Comparison of ENCODE assay signal across 24 cellular contexts in genomic region chr11:80722616-80723015, GRCh38.
DNase-seq lines count a peak whose midpoint lies in the region; TF ChIP-seq lines count a peak whose summit lies in the region.
"Had no signal": no experiment of that assay in that cellular context is flagged by ENCODE, and none has a peak within 500 bp of the region (broad histone marks: within the 10 kb centered on the region; RNA-seq: fewer than 3 reads in every experiment).

No MANE protein-coding gene starts in this region.

- DNase-seq in cardiac muscle cell (ENCODE audit: low read depth in 1 of 2, low spot score in 1 of 2) = peak; percentile 54 to 77
- no peak for DNase-seq in right atrium auricular region (ENCODE audit: low spot score)
- DNase-seq in epithelial cell of esophagus (ENCODE audit: low read depth) = peak; percentile 96
- peak; percentile 58 for DNase-seq in inferior parietal cortex (ENCODE audit: extremely low spot score)
- no peak for DNase-seq in substantia nigra (lab: John Stamatoyannopoulos, UW)
- no peak for DNase-seq in amniotic stem cell (lab: John Stamatoyannopoulos, UW)
- no peak for DNase-seq in kidney tubule cell (ENCODE audit: low spot score)
- DNase-seq in WERI-Rb-1 = no peak
- DNase-seq: 8988T; activated CD4-positive, alpha-beta memory T cell treated with anti-CD3 and anti-CD28 coated beads for 36 hours; AML-193; CD4-positive, alpha-beta T cell; cerebellar nuclear complex; HFFc6; Kasumi-1; left ventricle myocardium superior; natural killer cell; NCI-H2171 treated with DMSO at 0.1 percent for 48 hours; NCI-H526; stimulated activated naive CD4-positive, alpha-beta T cell treated with Interleukin-2 at 50 U/mL for 16 hours; T-cell had no signal

- TF ChIP-seq CTCF in cardiac muscle cell (IDR thresholded peaks at IDR 0.05; ENCODE audit: low read depth, low read length) (no peak), right atrium auricular region (IDR thresholded peaks at IDR 0.05) (no peak), epithelial cell of esophagus (IDR thresholded peaks at IDR 0.05; ENCODE audit: insufficient read depth, low read depth, low read length, missing control alignments) (no peak), WERI-Rb-1 (IDR thresholded peaks at IDR 0.05; ENCODE audit: low read depth, low read length) (no peak)

- H3K4me1 ChIP-seq in cardiac muscle cell (ENCODE audit: low read depth) = peaks cover 13% of the 10 kb centered on the region
- no peaks in the 10 kb centered on the region for H3K4me1 ChIP-seq in right atrium auricular region
- H3K4me1 ChIP-seq: ascending aorta had no signal

- H3K27ac ChIP-seq in cardiac muscle cell (peak overlapping the region; percentile 61), right atrium auricular region (no peak overlapping the region), substantia nigra (ENCODE audit: low read depth, low read length, poor library complexity, severe bottlenecking) (no peak overlapping the region), WERI-Rb-1 (no peak overlapping the region)
- H3K27ac ChIP-seq: ascending aorta, thoracic aorta had no signal

- H3K36me3 ChIP-seq in cardiac muscle cell (no peaks in the 10 kb centered on the region), right atrium auricular region (no peaks in the 10 kb centered on the region), WERI-Rb-1 (no peaks in the 10 kb centered on the region)
- H3K36me3 ChIP-seq: ascending aorta, thoracic aorta had no signal

- no peaks in the 10 kb centered on the region for H3K9me3 ChIP-seq in cardiac muscle cell (ENCODE audit: low read depth)
- no peaks in the 10 kb centered on the region for H3K9me3 ChIP-seq in right atrium auricular region
- no peaks in the 10 kb centered on the region for H3K9me3 ChIP-seq in WERI-Rb-1 (ENCODE audit: severe bottlenecking)
- H3K9me3 ChIP-seq: ascending aorta, thoracic aorta had no signal

- no peaks in the 10 kb centered on the region for H3K27me3 ChIP-seq in cardiac muscle cell
- no peaks in the 10 kb centered on the region for H3K27me3 ChIP-seq in right atrium auricular region
- H3K27me3 ChIP-seq in WERI-Rb-1 (ENCODE audit: insufficient read depth, low read depth, severe bottlenecking) = no peaks in the 10 kb centered on the region
- H3K27me3 ChIP-seq: ascending aorta had no signal

- H3K4me3 ChIP-seq in cardiac muscle cell = no peak overlapping the region
- H3K4me3 ChIP-seq in right atrium auricular region = no peak overlapping the region
- no peak overlapping the region for H3K4me3 ChIP-seq in epithelial cell of esophagus (ENCODE audit: low read length)
- no peak overlapping the region for H3K4me3 ChIP-seq in WERI-Rb-1 (ENCODE audit: low read depth, low read length)
- H3K4me3 ChIP-seq: ascending aorta, GM23338, thoracic aorta had no signal

Comparison
In these comparisons a context has a peak if more than half of its experiments do, and no peak if none do; other contexts are left out.
1. DNase-seq: peak in cardiac muscle cell (2 of 2), epithelial cell of esophagus (single experiment) and inferior parietal cortex (single experiment); none in right atrium auricular region (single experiment), substantia nigra (0 of 49), amniotic stem cell (single experiment), kidney tubule cell (single experiment) and WERI-Rb-1 (single experiment).